ENCODE assay signal across 15 cellular contexts in the genomic region with DNA sequence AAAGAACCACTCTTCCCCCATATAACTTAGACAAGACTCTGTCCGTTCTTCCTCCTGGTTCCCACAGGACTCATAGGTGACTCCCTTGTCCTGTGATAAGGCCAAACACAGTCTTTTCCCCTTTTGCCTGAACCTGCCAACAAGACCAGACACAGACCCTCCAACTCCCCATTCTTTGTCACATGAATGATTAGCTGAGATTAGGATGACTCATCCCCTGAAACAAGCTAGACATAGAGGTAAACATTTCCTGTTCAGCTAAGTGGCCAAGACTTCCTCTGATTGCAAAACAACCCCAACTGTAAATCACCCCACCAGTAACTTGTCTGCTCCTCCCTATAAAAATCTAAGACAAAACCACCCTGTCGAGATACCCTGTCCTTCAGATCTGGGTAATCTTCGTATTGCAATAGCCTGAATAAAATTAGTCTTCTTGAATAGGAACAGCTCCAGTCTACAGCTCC. TPM values are rescaled to one million over a fixed set of nuclear protein-coding genes. Genes with fewer than 3 reads are reported as not detected.
A peak's percentile ranks its signal among the peaks of the same experiment; 100 is the strongest.
DNase-seq lines count a peak whose midpoint lies in the region; ATAC-seq, FAIRE-seq and TF ChIP-seq lines count a peak whose summit lies in the region.
"Had no signal": no experiment of that assay in that cellular context is flagged by ENCODE, and none has a peak within 500 bp of the region (broad histone marks: within the 10 kb centered on the region; RNA-seq: fewer than 3 reads in every experiment).

No MANE protein-coding gene starts in this region.

- no peaks in the 10 kb centered on the region for H3K36me3 ChIP-seq in bronchial epithelial cell (ENCODE audit: control insufficient read depth, insufficient read depth, low read length)

- peaks cover 7% of the 10 kb centered on the region for H3K4me1 Mint-ChIP-seq in activated CD8-positive, alpha-beta memory T cell treated with anti-CD3 and anti-CD28 coated beads, Interleukin-2, amount 10 ng/mL, durations not matched to agents 7 days and 5 days
- no peaks in the 10 kb centered on the region for H3K4me1 Mint-ChIP-seq in glutamatergic neuron (ENCODE audit: low read depth, unreplicated experiment)

- no peaks in the 10 kb centered on the region for H3K27me3 Mint-ChIP-seq in activated CD8-positive, alpha-beta memory T cell treated with anti-CD3 and anti-CD28 coated beads, Interleukin-2, amount 10 ng/mL, durations not matched to agents 7 days and 5 days
- H3K27me3 Mint-ChIP-seq in glutamatergic neuron (ENCODE audit: unreplicated experiment), result no peaks in the 10 kb centered on the region
- H3K27me3 Mint-ChIP-seq: naive thymus-derived CD4-positive, alpha-beta T cell had no signal

- no peaks in the 10 kb centered on the region for H3K27me3 ChIP-seq in bronchial epithelial cell (ENCODE audit: control insufficient read depth, insufficient read depth, low read length)

- CTCF ChIA-PET in activated CD8-positive, alpha-beta memory T cell treated with anti-CD3 and anti-CD28 coated beads, Interleukin-2, amount 10 ng/mL, durations not matched to agents 7 days and 5 days (lab: Charles Lee), result interaction anchor here (1.4 kb wide), 1 partner anchor 143 kb away, joined by 3 read pairs; no protein-coding TSS in a partner anchor

- TF ChIP-seq CTCF in bronchial epithelial cell (IDR thresholded peaks at IDR 0.05; ENCODE audit: insufficient read depth, low read length, severe bottlenecking) (no peak), retinal pigment epithelial cell (conservative IDR thresholded peaks at IDR 0.05; ENCODE audit: low read depth, low read length) (no peak), glutamatergic neuron (IDR thresholded peaks at IDR 0.05; ENCODE audit: partially characterized antibody, unreplicated experiment) (no peak)

- H3K36me3 Mint-ChIP-seq in activated CD8-positive, alpha-beta memory T cell treated with anti-CD3 and anti-CD28 coated beads, Interleukin-2, amount 10 ng/mL, durations not matched to agents 7 days and 5 days, result peaks cover 16% of the 10 kb centered on the region
- no peaks in the 10 kb centered on the region for H3K36me3 Mint-ChIP-seq in glutamatergic neuron (ENCODE audit: unreplicated experiment)

- DNase-seq in activated CD8-positive, alpha-beta memory T cell treated with anti-CD3 and anti-CD28 coated beads, Interleukin-2, amount 10 ng/mL, durations not matched to agents 7 days and 5 days, result no peak
- no peak for DNase-seq in activated CD8-positive, alpha-beta memory T cell treated with anti-CD3 and anti-CD28 coated beads for 24 hours
- DNase-seq in MV-4-11 (lab: John Stamatoyannopoulos, UW) (peak; percentile 88), bronchial epithelial cell (ENCODE audit: low read depth) (peak; percentile 99), retinal pigment epithelial cell (ENCODE audit: low read depth) (peak; percentile 34), glutamatergic neuron (no peak), NCI-H187 treated with DMSO at 0.1 percent for 48 hours (lab: John Stamatoyannopoulos, UW) (no peak)
- DNase-seq: activated naive CD4-positive, alpha-beta T cell; naive thymus-derived CD4-positive, alpha-beta T cell; NCI-H1092 treated with DMSO at 0.1 percent for 48 hours; stimulated activated CD4-positive, alpha-beta T cell treated with anti-CD3 and anti-CD28 coated beads, Interleukin-12 subunit alpha, Interleukin-12 subunit beta, amount 100 ng/mL, for 4 hours had no signal

- no peak overlapping the region for H3K4me3 ChIP-seq in bronchial epithelial cell (ENCODE audit: low read depth, low read length)
- no peak overlapping the region for H3K4me3 ChIP-seq in retinal pigment epithelial cell (ENCODE audit: low read length)

- peak overlapping the region; percentile 29 for H3K27ac Mint-ChIP-seq in activated CD8-positive, alpha-beta memory T cell treated with anti-CD3 and anti-CD28 coated beads, Interleukin-2, amount 10 ng/mL, durations not matched to agents 7 days and 5 days
- H3K27ac Mint-ChIP-seq in glutamatergic neuron (ENCODE audit: unreplicated experiment), result no peak overlapping the region
- H3K27ac Mint-ChIP-seq: B cell had no signal

- ATAC-seq in activated CD8-positive, alpha-beta memory T cell treated with anti-CD3 and anti-CD28 coated beads, Interleukin-2, amount 10 ng/mL, durations not matched to agents 7 days and 5 days, result peak; percentile 45
- no peak for ATAC-seq in GM21423 (IDR thresholded peaks at IDR 0.05; ENCODE audit: unreplicated experiment)
- ATAC-seq: naive thymus-derived CD4-positive, alpha-beta T cell had no signal

- no peak overlapping the region for H3K4me3 Mint-ChIP-seq in activated CD8-positive, alpha-beta memory T cell treated with anti-CD3 and anti-CD28 coated beads, Interleukin-2, amount 10 ng/mL, durations not matched to agents 7 days and 5 days
- no peak overlapping the region for H3K4me3 Mint-ChIP-seq in glutamatergic neuron (ENCODE audit: unreplicated experiment)
- H3K4me3 Mint-ChIP-seq: B cell had no signal

- H3K9me3 Mint-ChIP-seq in activated CD8-positive, alpha-beta memory T cell treated with anti-CD3 and anti-CD28 coated beads, Interleukin-2, amount 10 ng/mL, durations not matched to agents 7 days and 5 days (ENCODE audit: low read depth), result peaks cover 8% of the 10 kb centered on the region
- H3K9me3 Mint-ChIP-seq in glutamatergic neuron (ENCODE audit: unreplicated experiment), result peaks cover 2% of the 10 kb centered on the region

- FAIRE-seq in bronchial epithelial cell (lab: Jason Lieb, UNC), result no peak

RNA-seq across cellular contexts. Expression of a gene that starts 11.4 kb away (rescaled TPM):
- total RNA-seq in activated CD8-positive, alpha-beta memory T cell treated with anti-CD3 and anti-CD28 coated beads, Interleukin-2, amount 10 ng/mL, durations not matched to agents 7 days and 5 days, result not detected
- total RNA-seq in bronchial epithelial cell, result not detected in 2 replicates
- total RNA-seq in glutamatergic neuron (ENCODE audit: unreplicated experiment), result not detected
- total RNA-seq: B cell; dermis microvascular lymphatic vessel endothelial cell; naive thymus-derived CD4-positive, alpha-beta T cell; OCI-LY7 had no signal

RNA-seq across cellular contexts. Expression of a gene that starts 32.6 kb away (rescaled TPM):
- not detected for total RNA-seq in activated CD8-positive, alpha-beta memory T cell treated with anti-CD3 and anti-CD28 coated beads, Interleukin-2, amount 10 ng/mL, durations not matched to agents 7 days and 5 days
- total RNA-seq in bronchial epithelial cell (not detected in 2 replicates), glutamatergic neuron (ENCODE audit: unreplicated experiment) (not detected)
- total RNA-seq: B cell; naive thymus-derived CD4-positive, alpha-beta T cell; OCI-LY7 had no signal

RNA-seq across cellular contexts. Expression of a gene that starts 49.7 kb away (rescaled TPM):
- total RNA-seq in activated CD8-positive, alpha-beta memory T cell treated with anti-CD3 and anti-CD28 coated beads, Interleukin-2, amount 10 ng/mL, durations not matched to agents 7 days and 5 days, result 10 to 100 TPM; 52.2 to 61.6 TPM
- 42.1 and 46.1 TPM in 2 replicates for total RNA-seq in bronchial epithelial cell
- 41.6 TPM for total RNA-seq in glutamatergic neuron (ENCODE audit: unreplicated experiment)

RNA-seq across cellular contexts. Expression of a gene that starts 53.9 kb away (rescaled TPM):
- total RNA-seq in activated CD8-positive, alpha-beta memory T cell treated with anti-CD3 and anti-CD28 coated beads, Interleukin-2, amount 10 ng/mL, durations not matched to agents 7 days and 5 days, result not detected
- total RNA-seq in bronchial epithelial cell, result not detected in 2 replicates
- total RNA-seq in glutamatergic neuron (ENCODE audit: unreplicated experiment), result not detected
- total RNA-seq: B cell; dermis microvascular lymphatic vessel endothelial cell; naive thymus-derived CD4-positive, alpha-beta T cell; OCI-LY7 had no signal

Comparison
In these comparisons a context has a peak if more than half of its experiments do, and no peak if none do; other contexts are left out.
1. DNase-seq: peak in MV-4-11 (single experiment), bronchial epithelial cell (single experiment) and retinal pigment epithelial cell (single experiment); none in activated CD8-positive, alpha-beta memory T cell treated with anti-CD3 and anti-CD28 coated beads, Interleukin-2, amount 10 ng/mL, durations not matched to agents 7 days and 5 days (single experiment), activated CD8-positive, alpha-beta memory T cell treated with anti-CD3 and anti-CD28 coated beads for 24 hours (single experiment), glutamatergic neuron (single experiment) and NCI-H187 treated with DMSO at 0.1 percent for 48 hours (single experiment).